In genomic region chr20:31833130-31833930, GRCh38 we compare ENCODE assay signal across 10 cellular contexts. TPM values are rescaled to one million over a fixed set of nuclear protein-coding genes. Genes with fewer than 3 reads are reported as not detected.
DNase-seq lines count a peak whose midpoint lies in the region; ATAC-seq and TF ChIP-seq lines count a peak whose summit lies in the region.
"Had no signal": no experiment of that assay in that cellular context is flagged by ENCODE, and none has a peak within 500 bp of the region (broad histone marks: within the 10 kb centered on the region; RNA-seq: fewer than 3 reads in every experiment).

No MANE protein-coding gene starts in this region.

- H3K27me3 ChIP-seq in HL-60 (ENCODE audit: insufficient read depth, poor library complexity, severe bottlenecking) = no peaks in the 10 kb centered on the region
- peaks cover 0 to 3% (median 0%) of the 10 kb centered on the region in 4 donors for H3K27me3 ChIP-seq in liver (ENCODE audit: control insufficient read depth in 4 of 4, insufficient read depth in 4 of 4, low read length in 3 of 4)

- TF ChIP-seq RAD21 in liver (IDR thresholded peaks at IDR 0.05) = peak in 1 of 2 donors; percentile 61

- H3K4me1 ChIP-seq in liver (ENCODE audit: control insufficient read depth in 4 of 4, insufficient read depth in 4 of 4, low read length in 3 of 4) = no peaks in the 10 kb centered on the region

- no peak overlapping the region for H3K27ac Mint-ChIP-seq in MCF 10A (ENCODE audit: low read depth, unreplicated experiment)
- H3K27ac Mint-ChIP-seq: T-helper 1 cell treated with Interleukin-12 subunit alpha and Interleukin-12 subunit beta and Interleukin-4 antibody, amounts not matched to agents 30 μg/mL and 1 μg/mL, for 36 hours had no signal

- 63% methylated on average over 14 of the region's 14 CpGs for WGBS in liver

- TF ChIP-seq CTCF in HL-60 (IDR thresholded peaks at IDR 0.05; ENCODE audit: insufficient read depth, low read length) (peak; percentile 97), MCF 10A (IDR thresholded peaks at IDR 0.05; ENCODE audit: unreplicated experiment) (peak; percentile 91), liver (IDR thresholded peaks at IDR 0.05; ENCODE audit: low read depth, low read length, missing input control) (peak; percentile 68)

- no peak for ATAC-seq in HG02588 (IDR thresholded peaks at IDR 0.05; ENCODE audit: unreplicated experiment)

- H3K9me3 Mint-ChIP-seq in MCF 10A (ENCODE audit: unreplicated experiment) = no peaks in the 10 kb centered on the region
- H3K9me3 Mint-ChIP-seq: T-helper 1 cell treated with Interleukin-12 subunit alpha and Interleukin-12 subunit beta and Interleukin-4 antibody, amounts not matched to agents 30 μg/mL and 1 μg/mL, for 36 hours had no signal

- DNase-seq in COLO829 (ENCODE audit: low spot score) (peak; percentile 73), HL-60 (ENCODE audit: low read depth in 1 of 2, low spot score in 1 of 2) (peak in 1 of 2 experiments; percentile 54), UCSD-AML1 (lab: John Stamatoyannopoulos, UW; ENCODE audit: unreplicated experiment) (peak; percentile 79), MCF 10A (ENCODE audit: unreplicated experiment) (peak; percentile 59), NCI-H774 (lab: John Stamatoyannopoulos, UW) (no peak)
- DNase-seq in stimulated activated CD8-positive, alpha-beta memory T cell treated with anti-CD3 and anti-CD28 coated beads, Interleukin-2, amount 100 ng/mL, for 1 hour (ENCODE audit: low read depth in 2 of 2) = peak; percentile 28 to 40

- H3K27me3 Mint-ChIP-seq in MCF 10A (ENCODE audit: insufficient read depth, unreplicated experiment) = peaks cover 21% of the 10 kb centered on the region

- H3K9ac ChIP-seq in liver (ENCODE audit: low read depth in 1 of 2, low read length in 2 of 2) = no peak overlapping the region

- no peaks in the 10 kb centered on the region for H3K36me3 Mint-ChIP-seq in MCF 10A (ENCODE audit: insufficient read depth, unreplicated experiment)

- peaks cover 6% of the 10 kb centered on the region for H3K4me1 Mint-ChIP-seq in MCF 10A (ENCODE audit: insufficient read depth, unreplicated experiment)

- CTCF ChIA-PET in MCF 10A (lab: Yijun Ruan, JAX) = interaction anchor here (0.6 to 10.4 kb wide), 12 partner anchors 8 to 312 kb away, joined by 3 to 92 read pairs (median 5); partner anchors contain the start of gene FOXS1

- H3K4me3 Mint-ChIP-seq in MCF 10A (ENCODE audit: unreplicated experiment) = no peak overlapping the region
- H3K4me3 Mint-ChIP-seq: T-helper 1 cell treated with Interleukin-12 subunit alpha and Interleukin-12 subunit beta and Interleukin-4 antibody, amounts not matched to agents 30 μg/mL and 1 μg/mL, for 36 hours had no signal

- no peaks in the 10 kb centered on the region for H3K9me3 ChIP-seq in liver (ENCODE audit: control insufficient read depth in 4 of 4, low read length in 3 of 4)

- intact Hi-C loops in MCF 10A (cut with micrococcal nuclease) = no loop called here

- BruUV-seq in MCF 10A (replicated peaks; lab: Mats Ljungman, UMichigan) = no TSS peak

- H3K36me3 ChIP-seq in liver (ENCODE audit: control insufficient read depth in 4 of 4, insufficient read depth in 3 of 4, low read depth in 1 of 4, low read length in 3 of 4) = no peaks in the 10 kb centered on the region

- POLR2A ChIA-PET in MCF 10A (lab: Yijun Ruan, JAX) = no interaction called here

- H3K27ac ChIP-seq in HL-60 (replicated peaks) = no peak overlapping the region
- H3K27ac ChIP-seq in liver (ENCODE audit: low read depth in 1 of 2, low read length in 2 of 2) = no peak overlapping the region

- H3K4me3 ChIP-seq in HL-60 (replicated peaks; ENCODE audit: insufficient read depth, low read length) = no peak overlapping the region
- no peak overlapping the region for H3K4me3 ChIP-seq in liver (ENCODE audit: low read depth in 1 of 3, low read length in 3 of 3)

TF ChIP-seq in liver, 16 proteins besides CTCF, POLR2A, EP300 and RAD21:
- no peak for TF ChIP-seq FOXA2 (IDR thresholded peaks at IDR 0.05)
- no peak for TF ChIP-seq GABPA (IDR thresholded peaks at IDR 0.05 in 1 of 2, conservative IDR thresholded peaks at IDR 0.05 in 1 of 2)
- TF ChIP-seq YY1 (IDR thresholded peaks at IDR 0.05) = no peak
- TF ChIP-seq MAX (IDR thresholded peaks at IDR 0.05) = no peak
- TF ChIP-seq RXRA (IDR thresholded peaks at IDR 0.05) = no peak
- TF ChIP-seq HNF4A (conservative IDR thresholded peaks at IDR 0.05) = no peak
- TF ChIP-seq JUND (IDR thresholded peaks at IDR 0.05) = no peak
- no peak for TF ChIP-seq HNF4G (IDR thresholded peaks at IDR 0.05)
- no peak for TF ChIP-seq REST (IDR thresholded peaks at IDR 0.05)

RNA-seq across cellular contexts. Expression of gene FOXS1, which starts 12.1 kb away (rescaled TPM):
- not detected in 2 replicates for total RNA-seq in MCF 10A (2022)
- under 1 TPM; 0.25 to 0.51 TPM for total RNA-seq in liver
- polyA plus RNA-seq in liver = under 1 TPM; 0.21 to 0.31 TPM

RNA-seq across cellular contexts. Expression of gene MYLK2, which starts 14.2 kb away (rescaled TPM):
- total RNA-seq in MCF 10A (2022) = 0.14 and 0.32 TPM in 2 replicates
- total RNA-seq in liver = under 1 TPM in 1 of 2 donors, not detected in 1; 0.19 TPM
- polyA plus RNA-seq in liver = under 1 TPM in 1 of 2 donors, not detected in 1; 0.08 TPM
- polyA plus RNA-seq: urinary bladder had no signal

RNA-seq across cellular contexts. Expression of gene DUSP15, which starts 37.0 kb away (rescaled TPM):
- total RNA-seq in MCF 10A (2022) = not detected in 2 replicates
- under 1 TPM; 0.42 to 0.61 TPM for total RNA-seq in liver
- under 1 TPM in 1 of 2 donors, not detected in 1; 0.35 TPM for polyA plus RNA-seq in liver

RNA-seq across cellular contexts. Expression of gene TTLL9, which starts 37.1 kb away (rescaled TPM):
- total RNA-seq in MCF 10A (2022) (0.19 TPM in 1 of 2 replicates, not detected in the other), liver (under 1 TPM in 1 of 2 donors, not detected in 1; 0.08 TPM)
- polyA plus RNA-seq in liver = under 1 TPM in 1 of 2 donors, not detected in 1; 0.06 TPM
